1 cellular context compared by ENCODE assay signal in genomic region chr12:104751594-104751993, GRCh38.
TF ChIP-seq lines count a peak whose summit lies in the region.

No MANE protein-coding gene starts in this region.

TF ChIP-seq in GM23338, 12 proteins besides CTCF, POLR2A, EP300 and RAD21 (continued from another document):
- TF ChIP-seq ZNF462 (CRISPR knock-in tag; IDR thresholded peaks at IDR 0.05): no peak
- no peak for TF ChIP-seq EZH2 (IDR thresholded peaks at IDR 0.05; ENCODE audit: low read depth, unreplicated experiment)
- no peak for TF ChIP-seq STAT1 (IDR thresholded peaks at IDR 0.05; ENCODE audit: unreplicated experiment)
- no peak for TF ChIP-seq EZH2phosphoT487 (IDR thresholded peaks at IDR 0.05; ENCODE audit: unreplicated experiment)
- TF ChIP-seq ZNF331 (CRISPR knock-in tag; IDR thresholded peaks at IDR 0.05; ENCODE audit: low read depth): no peak
- no peak for TF ChIP-seq JUNB (IDR thresholded peaks at IDR 0.05; ENCODE audit: unreplicated experiment)
- TF ChIP-seq ZNF114 (CRISPR knock-in tag; IDR thresholded peaks at IDR 0.05): no peak
- no peak for TF ChIP-seq NANOG (IDR thresholded peaks at IDR 0.05; ENCODE audit: borderline replicate concordance)
- TF ChIP-seq CREB1 (CRISPR knock-in tag; IDR thresholded peaks at IDR 0.05; ENCODE audit: low read depth): no peak
- no peak for TF ChIP-seq POLR2AphosphoS5 (IDR thresholded peaks at IDR 0.05; ENCODE audit: low read depth)
